In the genomic region with DNA sequence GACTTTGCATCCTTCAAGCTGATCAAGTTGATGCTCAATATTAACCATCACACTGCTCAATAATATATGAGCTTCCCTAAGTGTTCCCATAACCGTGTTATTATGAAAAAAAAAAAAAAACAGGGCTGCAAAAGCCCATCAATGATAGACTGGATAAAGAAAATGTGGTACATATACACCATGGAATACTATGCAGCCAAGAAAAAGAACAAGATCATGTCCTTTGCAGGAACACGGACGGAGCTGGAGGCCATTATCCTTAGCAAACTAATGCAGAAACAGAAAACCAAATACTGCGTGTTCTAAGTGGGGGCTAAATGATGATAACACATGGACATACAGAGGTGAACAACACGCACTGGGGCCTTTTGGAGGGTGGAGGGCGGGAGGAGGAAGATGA, we compare ENCODE assay signal across 27 cellular contexts.
"Had no signal": no experiment of that assay in that cellular context is flagged by ENCODE, and none has a peak within 500 bp of the region (broad histone marks: within the 10 kb centered on the region; RNA-seq: fewer than 3 reads in every experiment).

No MANE protein-coding gene starts in this region.

- H3K36me3 ChIP-seq: stomach, suprapubic skin, thoracic aorta, thyroid gland, tibial artery, tibial nerve, transverse colon, upper lobe of left lung, upper lobe of right lung, uterus, vagina had no signal

- ATAC-seq: stimulated activated effector memory CD8-positive, alpha-beta T cell treated with anti-CD3 and anti-CD28 coated beads, Interleukin-12 subunit alpha, Interleukin-12 subunit beta, amount 100 ng/mL, for 72 hours; stimulated activated memory B cell treated with anti-CD40 and anti-IgM and Interleukin-4, amounts not matched to agents 10 μg/mL and 1 μg/mL and 100 μg/mL, for 72 hours; stimulated activated naive B cell treated with anti-CD40 and anti-IgM and Interleukin-4, amounts not matched to agents 10 μg/mL and 1 μg/mL and 100 μg/mL, for 72 hours; stimulated activated naive CD8-positive, alpha-beta T cell treated with anti-CD3 and anti-CD28 coated beads, Interleukin-15, amount 100 ng/mL, for 72 hours; stimulated activated naive CD8-positive, alpha-beta T cell treated with anti-CD3 and anti-CD28 coated beads, Interleukin-15, Interleukin-2, amounts not matched to agents 100 U/mL and 50 U/mL, for 24 hours; upper lobe of right lung had no signal

- DNase-seq: stimulated activated CD4-positive, alpha-beta T cell treated with anti-CD3 and anti-CD28 coated beads, Interleukin-2, amount 100 ng/mL, for 48 hours; stimulated activated CD4-positive, alpha-beta T cell treated with anti-CD3 and anti-CD28 coated beads, Interleukin-4, amount 100 ng/mL, for 1 hour; stimulated activated CD4-positive, alpha-beta T cell treated with anti-CD3 and anti-CD28 coated beads, Interleukin-4, amount 100 ng/mL, for 24 hours; stimulated activated CD4-positive, alpha-beta T cell treated with anti-CD3 and anti-CD28 coated beads, Interleukin-4, amount 100 ng/mL, for 4 hours; stimulated activated CD8-positive, alpha-beta memory T cell treated with anti-CD3 and anti-CD28 coated beads, Interleukin-4, amount 100 ng/mL, for 48 hours; stimulated activated naive B cell treated with anti-CD40 and anti-IgM and Interleukin-4, amounts not matched to agents 10 μg/mL and 1 μg/mL and 100 μg/mL, for 72 hours; stimulated activated naive CD4-positive, alpha-beta T cell; stimulated activated naive CD4-positive, alpha-beta T cell treated with Interleukin-2 at 50 U/mL for 16 hours; stimulated activated naive CD8-positive, alpha-beta T cell treated with anti-CD3 and anti-CD28 coated beads, Interleukin-15, amount 100 ng/mL, for 72 hours; stimulated activated naive CD8-positive, alpha-beta T cell treated with anti-CD3 and anti-CD28 coated beads, Interleukin-15, Interleukin-2, amounts not matched to agents 100 U/mL and 50 U/mL, for 24 hours; stomach; substantia nigra; testis; thyroid gland; tibial artery; transverse colon; trophoblast cell; upper lobe of left lung; uterus had no signal

- H3K9me3 ChIP-seq: testis, thyroid gland, vagina had no signal

- H3K4me1 ChIP-seq: stomach, suprapubic skin, testis, thyroid gland, tibial artery, tibial nerve, transverse colon, upper lobe of left lung, upper lobe of right lung, uterus, vagina had no signal

- FAIRE-seq: urothelium cell line had no signal

- H3K4me3 ChIP-seq: stomach, suprapubic skin, testis, thoracic aorta, thyroid gland, tibial artery, tibial nerve, transverse colon, upper lobe of left lung, upper lobe of right lung, uterus, vagina had no signal

- H3K27ac ChIP-seq: stomach, suprapubic skin, testis, thoracic aorta, thyroid gland, tibial artery, tibial nerve, transverse colon, upper lobe of left lung, upper lobe of right lung, uterus, vagina had no signal

- H3K27me3 ChIP-seq: stomach, testis, thyroid gland, tibial nerve, upper lobe of left lung, uterus, vagina had no signal
